In the genomic region with DNA sequence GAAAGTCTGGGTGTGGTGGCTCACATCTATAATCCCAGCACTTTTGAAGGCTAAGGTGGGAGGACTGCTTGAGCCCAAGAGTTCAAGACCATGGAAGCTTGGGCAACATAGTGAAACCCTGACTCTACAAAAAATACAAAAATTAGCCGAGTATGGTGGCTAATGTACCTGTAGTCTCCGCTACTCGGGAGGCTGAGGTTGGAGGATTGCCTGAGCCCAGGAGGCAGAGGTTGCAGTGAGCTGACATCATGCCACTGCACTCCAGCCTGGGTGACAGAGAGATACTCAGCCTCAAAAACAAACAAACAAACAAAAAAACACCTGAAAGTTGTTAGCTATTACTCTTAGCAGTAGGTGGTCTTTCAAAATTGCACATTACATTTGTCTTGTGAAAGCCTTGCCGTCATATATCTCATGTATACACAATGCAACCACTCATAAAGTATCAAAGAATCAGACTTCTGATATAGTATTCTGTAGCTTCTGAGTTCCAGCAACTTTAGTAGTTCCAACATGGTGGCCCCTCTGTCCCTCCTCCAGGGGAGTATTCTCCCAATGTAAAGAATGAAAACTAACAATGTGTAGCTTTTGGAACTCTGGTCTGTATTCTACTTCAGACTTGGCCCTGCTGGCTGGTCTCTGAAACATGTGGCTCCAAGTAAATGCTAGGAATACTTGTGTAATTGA, we compare ENCODE assay signal across 13 cellular contexts.
DNase-seq lines count a peak whose midpoint lies in the region; ATAC-seq and TF ChIP-seq lines count a peak whose summit lies in the region.
"Had no signal": no experiment of that assay in that cellular context is flagged by ENCODE, and none has a peak within 500 bp of the region (broad histone marks: within the 10 kb centered on the region; RNA-seq: fewer than 3 reads in every experiment).

No MANE protein-coding gene starts in this region.

- no peaks in the 10 kb centered on the region for H4K20me1 ChIP-seq in OCI-LY7 (ENCODE audit: insufficient read depth, low read length)

- peaks cover 73% of the 10 kb centered on the region for H3K36me3 ChIP-seq in OCI-LY7 (ENCODE audit: insufficient read depth, low read length)
- no peaks in the 10 kb centered on the region for H3K36me3 ChIP-seq in spleen
- no peaks in the 10 kb centered on the region for H3K36me3 ChIP-seq in A673 (ENCODE audit: insufficient read depth, low read length, poor library complexity, severe bottlenecking)
- H3K36me3 ChIP-seq: ascending aorta, upper lobe of left lung had no signal

- POLR2A ChIA-PET in OCI-LY7 (lab: Charles Lee) (interaction anchor here (0.8 to 2.2 kb wide), 10 partner anchors 8 to 565 kb away, joined by 3 to 16 read pairs (median 4); partner anchors contain the start of gene ZNF92), A673 (lab: Charles Lee; ENCODE audit: low non-redundant PET) (no interaction called here)

- peaks cover under 1% of the 10 kb centered on the region for H3K36me3 Mint-ChIP-seq in activated T-cell treated with anti-CD3 and anti-CD28 coated beads, Interleukin-2, amount 50 U/mL, for 24 hours (ENCODE audit: low read depth)

- intact Hi-C loops in OCI-LY7 (cut with micrococcal nuclease; ENCODE audit: unreplicated experiment) = loop anchor here (2.0 to 10.0 kb wide), 4 partner anchors 28 to 1160 kb away; partner anchors contain the start of genes ZNF273 and ZNF736
- intact Hi-C loops in spleen (cut with DNase I; ENCODE audit: low total_unique reads) = no loop called here
- intact Hi-C loops in A673 (cut with micrococcal nuclease; ENCODE audit: unreplicated experiment) = no loop called here
- intact Hi-C loops in posterior cingulate gyrus (cut with DNase I) = no loop called here

- peak overlapping the region; percentile 98 for H3K27ac ChIP-seq in OCI-LY7 (ENCODE audit: low read depth, low read length, poor library complexity, severe bottlenecking)
- H3K27ac ChIP-seq in spleen = peak overlapping the region in 5 of 8 donors; percentile 20 to 82 (median 60)
- H3K27ac ChIP-seq in A673 (ENCODE audit: low read depth, low read length, poor library complexity, severe bottlenecking) = no peak overlapping the region
- H3K27ac ChIP-seq: ascending aorta, upper lobe of left lung had no signal

- peak; percentile 22 for ATAC-seq in GM21619 (IDR thresholded peaks at IDR 0.05; ENCODE audit: unreplicated experiment)

- H3K4me2 ChIP-seq in OCI-LY7 (ENCODE audit: low read length) = peak overlapping the region; percentile 69

- 85 to 96% (median 93%) methylated on average over 4 of the region's 4 CpGs for WGBS in spleen, 5 donors

- peaks cover 38% of the 10 kb centered on the region for H3K4me1 Mint-ChIP-seq in activated T-cell treated with anti-CD3 and anti-CD28 coated beads, Interleukin-2, amount 50 U/mL, for 24 hours (ENCODE audit: low read depth)

- no peak overlapping the region for H3K4me3 Mint-ChIP-seq in activated T-cell treated with anti-CD3 and anti-CD28 coated beads, Interleukin-2, amount 50 U/mL, for 24 hours

- TSS peak; percentile 97 for BruUV-seq in OCI-LY7 (replicated peaks; lab: Mats Ljungman, UMichigan)
- BruUV-seq in A673 (replicated peaks; lab: Mats Ljungman, UMichigan) = no TSS peak

- H3K9me3 Mint-ChIP-seq in activated T-cell treated with anti-CD3 and anti-CD28 coated beads, Interleukin-2, amount 50 U/mL, for 24 hours = peaks cover 16% of the 10 kb centered on the region

- no peak for TF ChIP-seq POLR2A in spleen (IDR thresholded peaks at IDR 0.05)

- no peaks in the 10 kb centered on the region for H3K9me2 ChIP-seq in OCI-LY7 (ENCODE audit: insufficient read depth, low read length)

- H2AFZ ChIP-seq in OCI-LY7 (ENCODE audit: low read length) = peak overlapping the region; percentile 22; the same call in 1 of the 2 replicates

- H3K27me3 ChIP-seq in spleen (replicated peaks in 1 of 7) (no peaks in the 10 kb centered on the region), A673 (replicated peaks; ENCODE audit: insufficient read depth, low read depth, low read length, poor library complexity) (no peaks in the 10 kb centered on the region)
- H3K27me3 ChIP-seq: ascending aorta, upper lobe of left lung had no signal

- H3K27me3 Mint-ChIP-seq in activated T-cell treated with anti-CD3 and anti-CD28 coated beads, Interleukin-2, amount 50 U/mL, for 24 hours = no peaks in the 10 kb centered on the region

- DNase-seq in activated T-cell treated with anti-CD3 and anti-CD28 coated beads, Interleukin-2, amount 50 U/mL, for 24 hours = no peak
- no peak for DNase-seq in activated T-cell treated with anti-CD3 and anti-CD28 coated beads, Interleukin-2, amount 50 U/mL, for 48 hours
- DNase-seq in OCI-LY7 (ENCODE audit: low spot score) (no peak), spleen (no peak), medulla oblongata (ENCODE audit: extremely low spot score) (no peak), A673 (ENCODE audit: low spot score) (no peak), posterior cingulate gyrus (no peak)
- DNase-seq: ACHN, DMS153, NCI-H187, upper lobe of left lung had no signal

- H3K9me3 ChIP-seq in OCI-LY7 (ENCODE audit: low read length) (peaks cover 86% of the 10 kb centered on the region), spleen (peaks cover 0 to 45% (median 4%) of the 10 kb centered on the region in 8 donors), A673 (ENCODE audit: low read depth, low read length, poor library complexity, severe bottlenecking) (no peaks in the 10 kb centered on the region)
- H3K9me3 ChIP-seq: ascending aorta had no signal

- H3K4me3 ChIP-seq in OCI-LY7 (ENCODE audit: low read depth, low read length, poor library complexity, severe bottlenecking) = peak overlapping the region; percentile 45
- H3K4me3 ChIP-seq in spleen = no peak overlapping the region
- no peak overlapping the region for H3K4me3 ChIP-seq in A673 (ENCODE audit: low read depth, low read length, poor library complexity, severe bottlenecking)
- H3K4me3 ChIP-seq: ascending aorta, upper lobe of left lung had no signal

- CTCF ChIA-PET in OCI-LY7 (lab: Charles Lee; ENCODE audit: unreplicated experiment) (interaction anchor here (0.7 kb wide), 1 partner anchor 13 kb away, joined by 3 read pairs; no protein-coding TSS in a partner anchor), A673 (lab: Charles Lee) (no interaction called here)

- H3K4me1 ChIP-seq in OCI-LY7 (ENCODE audit: insufficient read depth, low read length, poor library complexity, severe bottlenecking) (peaks cover 68% of the 10 kb centered on the region), spleen (peaks cover 4 to 23% (median 8%) of the 10 kb centered on the region in 6 donors), A673 (ENCODE audit: insufficient read depth, low read length, poor library complexity, severe bottlenecking) (no peaks in the 10 kb centered on the region)
- H3K4me1 ChIP-seq: ascending aorta, upper lobe of left lung had no signal

- peaks cover 10% of the 10 kb centered on the region; the same call in 1 of the 2 replicates for H3K79me2 ChIP-seq in OCI-LY7 (ENCODE audit: insufficient read depth, low read depth, low read length)

- H3K27ac Mint-ChIP-seq in activated T-cell treated with anti-CD3 and anti-CD28 coated beads, Interleukin-2, amount 50 U/mL, for 24 hours = peak overlapping the region; percentile 77

- peak; percentile 26; the same call in 1 of the 2 replicates for TF ChIP-seq CTCF in OCI-LY7 (conservative IDR thresholded peaks at IDR 0.05; ENCODE audit: low read length)
- TF ChIP-seq CTCF in spleen (IDR thresholded peaks at IDR 0.05 in 8 of 11, conservative IDR thresholded peaks at IDR 0.05 in 3 of 11) = no peak
- no peak for TF ChIP-seq CTCF in A673 (conservative IDR thresholded peaks at IDR 0.05; ENCODE audit: low read depth, low read length)
